8 cellular contexts compared by ENCODE assay signal in genomic region chr14:91229743-91230200, GRCh38. TPM values are rescaled to one million over a fixed set of nuclear protein-coding genes. Genes with fewer than 3 reads are reported as not detected.
DNase-seq lines count a peak whose midpoint lies in the region; ATAC-seq and TF ChIP-seq lines count a peak whose summit lies in the region.

No MANE protein-coding gene starts in this region.

- peaks cover 77% of the 10 kb centered on the region for H3K36me3 Mint-ChIP-seq in activated CD8-positive, alpha-beta T cell treated with anti-CD3 and anti-CD28 coated beads, Interleukin-2, amount 10 ng/mL, durations not matched to agents 7 days and 5 days (ENCODE audit: low read depth)
- H3K36me3 Mint-ChIP-seq in naive thymus-derived CD8-positive, alpha-beta T cell, result peaks cover 0 to 13% (median 6%) of the 10 kb centered on the region in 3 donors
- H3K36me3 Mint-ChIP-seq in glutamatergic neuron (ENCODE audit: unreplicated experiment), result peaks cover 17% of the 10 kb centered on the region

- H3K4me3 Mint-ChIP-seq in activated CD8-positive, alpha-beta T cell treated with anti-CD3 and anti-CD28 coated beads, Interleukin-2, amount 10 ng/mL, durations not matched to agents 7 days and 5 days, result peak overlapping the region; percentile 75
- H3K4me3 Mint-ChIP-seq in naive thymus-derived CD8-positive, alpha-beta T cell, result peak overlapping the region; percentile 52 to 86 (median 82)
- H3K4me3 Mint-ChIP-seq in glutamatergic neuron (ENCODE audit: unreplicated experiment), result no peak overlapping the region

- ATAC-seq in GM21529 (IDR thresholded peaks at IDR 0.05; ENCODE audit: unreplicated experiment), result peak; percentile 69
- peak; percentile 59 for ATAC-seq in activated CD8-positive, alpha-beta T cell treated with anti-CD3 and anti-CD28 coated beads, Interleukin-2, amount 10 ng/mL, durations not matched to agents 7 days and 5 days
- peak; percentile 67 to 77 for ATAC-seq in naive thymus-derived CD8-positive, alpha-beta T cell
- ATAC-seq in left ventricle myocardium superior, result no peak

- CTCF ChIA-PET in GM10248 (lab: Yijun Ruan, JAX), result interaction anchor here (1.4 to 1.9 kb wide), 5 partner anchors 8 to 327 kb away, joined by 4 to 7 read pairs (median 5); no protein-coding TSS in a partner anchor
- CTCF ChIA-PET in activated CD8-positive, alpha-beta T cell treated with anti-CD3 and anti-CD28 coated beads, Interleukin-2, amount 10 ng/mL, durations not matched to agents 7 days and 5 days (lab: Charles Lee), result interaction anchor here (0.9 to 5.6 kb wide), 8 partner anchors 13 to 327 kb away, joined by 3 to 85 read pairs (median 4); partner anchors contain the start of gene GPR68

- POLR2A ChIA-PET in GM10248 (lab: Yijun Ruan, JAX), result no interaction called here
- POLR2A ChIA-PET in activated CD8-positive, alpha-beta T cell treated with anti-CD3 and anti-CD28 coated beads, Interleukin-2, amount 10 ng/mL, durations not matched to agents 7 days and 5 days (lab: Charles Lee), result interaction anchor here (0.7 to 5.8 kb wide), 8 partner anchors 13 to 187 kb away, joined by 3 to 541 read pairs (median 8); partner anchors contain the start of genes CCDC88C and GPR68
- POLR2A ChIA-PET in naive thymus-derived CD8-positive, alpha-beta T cell (lab: Charles Lee), result interaction anchor here (0.8 to 5.0 kb wide), 11 partner anchors 10 to 188 kb away, joined by 3 to 86 read pairs (median 5); partner anchors contain the start of genes CCDC88C and GPR68

- H3K4me3 ChIP-seq in Jurkat, Clone E6-1 (ENCODE audit: low read length), result peak overlapping the region; percentile 15

- DNase-seq in GM10248 (ENCODE audit: extremely low spot score), result peak; percentile 75
- peak; percentile 97 for DNase-seq in Jurkat, Clone E6-1 (ENCODE audit: low read depth, low spot score)
- DNase-seq in activated CD8-positive, alpha-beta T cell treated with anti-CD3 and anti-CD28 coated beads, Interleukin-2, amount 10 ng/mL, durations not matched to agents 7 days and 5 days, result peak; percentile 91
- peak in 9 of 10 donors; percentile 39 to 87 (median 68) for DNase-seq in naive thymus-derived CD8-positive, alpha-beta T cell
- no peak for DNase-seq in NCI-H2029 (lab: John Stamatoyannopoulos, UW)
- DNase-seq in glutamatergic neuron, result no peak
- DNase-seq in left ventricle myocardium superior, result no peak

- TF ChIP-seq CTCF in GM10248 (IDR thresholded peaks at IDR 0.05; ENCODE audit: control extremely low read depth, extremely low read depth, low read depth, missing control alignments), result no peak
- TF ChIP-seq CTCF in glutamatergic neuron (IDR thresholded peaks at IDR 0.05; ENCODE audit: partially characterized antibody, unreplicated experiment), result no peak

- intact Hi-C loops in left ventricle myocardium superior (cut with micrococcal nuclease), result no loop called here

- no peaks in the 10 kb centered on the region for H3K27me3 Mint-ChIP-seq in activated CD8-positive, alpha-beta T cell treated with anti-CD3 and anti-CD28 coated beads, Interleukin-2, amount 10 ng/mL, durations not matched to agents 7 days and 5 days (ENCODE audit: low read depth)
- H3K27me3 Mint-ChIP-seq in naive thymus-derived CD8-positive, alpha-beta T cell, result no peaks in the 10 kb centered on the region
- H3K27me3 Mint-ChIP-seq in glutamatergic neuron (ENCODE audit: unreplicated experiment), result peaks cover 7% of the 10 kb centered on the region

- H3K27ac Mint-ChIP-seq in activated CD8-positive, alpha-beta T cell treated with anti-CD3 and anti-CD28 coated beads, Interleukin-2, amount 10 ng/mL, durations not matched to agents 7 days and 5 days, result peak overlapping the region; percentile 97
- peak overlapping the region; percentile 49 to 95 (median 89) for H3K27ac Mint-ChIP-seq in naive thymus-derived CD8-positive, alpha-beta T cell
- no peak overlapping the region for H3K27ac Mint-ChIP-seq in glutamatergic neuron (ENCODE audit: unreplicated experiment)

- no peaks in the 10 kb centered on the region for H3K9me3 Mint-ChIP-seq in activated CD8-positive, alpha-beta T cell treated with anti-CD3 and anti-CD28 coated beads, Interleukin-2, amount 10 ng/mL, durations not matched to agents 7 days and 5 days (ENCODE audit: insufficient read depth)
- H3K9me3 Mint-ChIP-seq in naive thymus-derived CD8-positive, alpha-beta T cell, result peaks cover 0 to 9% (median 0%) of the 10 kb centered on the region in 9 donors
- H3K9me3 Mint-ChIP-seq in glutamatergic neuron (ENCODE audit: unreplicated experiment), result no peaks in the 10 kb centered on the region

- peaks cover 91% of the 10 kb centered on the region for H3K4me1 Mint-ChIP-seq in activated CD8-positive, alpha-beta T cell treated with anti-CD3 and anti-CD28 coated beads, Interleukin-2, amount 10 ng/mL, durations not matched to agents 7 days and 5 days (ENCODE audit: low read depth)
- H3K4me1 Mint-ChIP-seq in naive thymus-derived CD8-positive, alpha-beta T cell, result peaks cover 46 to 92% (median 86%) of the 10 kb centered on the region in 4 donors
- H3K4me1 Mint-ChIP-seq in glutamatergic neuron (ENCODE audit: low read depth, unreplicated experiment), result no peaks in the 10 kb centered on the region

RNA-seq across cellular contexts. Expression of gene GPR68, which starts 14.7 kb away (rescaled TPM):
- polyA plus RNA-seq in Jurkat, Clone E6-1 (2012; ENCODE audit: insufficient read depth, insufficient read length), result 7.5 TPM
- 10 to 100 TPM; 44.6 to 45.3 TPM for total RNA-seq in activated CD8-positive, alpha-beta T cell treated with anti-CD3 and anti-CD28 coated beads, Interleukin-2, amount 10 ng/mL, durations not matched to agents 7 days and 5 days
- total RNA-seq in naive thymus-derived CD8-positive, alpha-beta T cell, result under 1 TPM; 0.60 to 0.73 TPM
- 1 to 10 TPM in 1 of 3 donors, under 1 TPM in 2; 0.15 to 7.9 (median 0.82) TPM for polyA plus RNA-seq in naive thymus-derived CD8-positive, alpha-beta T cell
- not detected for total RNA-seq in glutamatergic neuron (ENCODE audit: unreplicated experiment)
- 0.35 TPM for total RNA-seq in left ventricle myocardium superior

Comparison
In these comparisons a context has a peak if more than half of its experiments do, and no peak if none do; other contexts are left out.
1. DNase-seq: peak in GM10248 (single experiment), Jurkat, Clone E6-1 (single experiment), activated CD8-positive, alpha-beta T cell treated with anti-CD3 and anti-CD28 coated beads, Interleukin-2, amount 10 ng/mL, durations not matched to agents 7 days and 5 days (single experiment) and naive thymus-derived CD8-positive, alpha-beta T cell (9 of 10); none in NCI-H2029 (single experiment), glutamatergic neuron (single experiment) and left ventricle myocardium superior (single experiment).
2. RNA of gene GPR68, which starts 14.7 kb away (total RNA-seq): 44.6 to 45.3 TPM in activated CD8-positive, alpha-beta T cell treated with anti-CD3 and anti-CD28 coated beads, Interleukin-2, amount 10 ng/mL, durations not matched to agents 7 days and 5 days; 0.60 to 0.73 TPM in naive thymus-derived CD8-positive, alpha-beta T cell, 0.35 TPM in left ventricle myocardium superior (single experiment) and not detected in glutamatergic neuron (single experiment); every median in the first group is over 10 times any median in the second.